In the genomic region with DNA sequence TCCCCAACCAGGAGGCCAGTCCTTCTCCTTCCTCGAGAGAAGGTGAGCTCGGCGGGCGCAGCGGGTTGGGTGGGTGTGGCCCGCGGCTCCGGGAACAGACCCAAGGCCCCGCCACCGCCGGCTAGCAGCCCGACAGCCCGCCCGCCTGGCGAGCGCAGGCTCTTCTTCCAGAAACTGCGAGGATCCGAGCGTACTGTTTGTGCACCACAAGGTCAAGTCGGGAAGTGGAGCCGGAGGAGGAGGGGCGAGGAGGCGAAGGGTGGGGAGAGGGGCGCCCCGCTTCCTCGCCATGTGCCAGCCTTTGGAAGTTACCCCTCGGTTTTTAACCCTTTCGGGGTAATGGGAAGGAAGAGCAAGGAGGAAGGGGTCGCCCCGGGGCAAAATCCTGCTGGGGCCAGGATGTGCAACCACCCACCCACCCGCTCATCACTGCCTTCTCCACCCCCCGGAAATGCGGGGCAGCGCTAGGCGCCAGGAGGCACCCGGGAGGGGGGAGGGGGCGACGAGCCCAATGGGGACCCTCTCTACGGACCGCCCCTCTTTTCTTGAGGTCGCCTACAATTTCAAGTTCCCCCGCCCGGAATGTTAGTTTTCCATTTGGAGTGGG, we compare ENCODE assay signal across 8 cellular contexts. TPM values are rescaled to one million over a fixed set of nuclear protein-coding genes. Genes with fewer than 3 reads are reported as not detected.
DNase-seq lines count a peak whose midpoint lies in the region; ATAC-seq, FAIRE-seq and TF ChIP-seq lines count a peak whose summit lies in the region.

No MANE protein-coding gene starts in this region.

- TF ChIP-seq CTCF in WTC11 (IDR thresholded peaks at IDR 0.05) = no peak

- H3K27me3 ChIP-seq in small intestine (ENCODE audit: control insufficient read depth in 2 of 2, insufficient read depth in 2 of 2, low read length in 2 of 2) = no peaks in the 10 kb centered on the region

- H3K4me3 Mint-ChIP-seq in WTC11 (peak overlapping the region; percentile 98), immature natural killer cell (peak overlapping the region; percentile 96 to 99 (median 98))

- ATAC-seq in WTC11 = peak; percentile 24
- no peak for ATAC-seq in GM18502 (IDR thresholded peaks at IDR 0.05; ENCODE audit: poor library complexity, unreplicated experiment)
- ATAC-seq in HG03025 (IDR thresholded peaks at IDR 0.05; ENCODE audit: low FRiP score, unreplicated experiment) = no peak

- TF ChIP-seq POLR2A in GM12892 (IDR thresholded peaks at IDR 0.05; ENCODE audit: low read depth, low read length) = peak; percentile 68; the same call in 1 of the 2 replicates

- H3K27ac Mint-ChIP-seq in WTC11 (peak overlapping the region; percentile 96), immature natural killer cell (peak overlapping the region; percentile 97 to 99 (median 98))

- H3K27ac ChIP-seq in caudate nucleus (ENCODE audit: low read depth, low read length) (peak overlapping the region; percentile 99), small intestine (ENCODE audit: low read depth in 1 of 2, low read length in 1 of 2) (peak overlapping the region; percentile 94 to 98)

- no peaks in the 10 kb centered on the region for H3K27me3 Mint-ChIP-seq in WTC11 (ENCODE audit: low read depth)
- peaks cover 16 to 28% (median 16%) of the 10 kb centered on the region in 3 donors for H3K27me3 Mint-ChIP-seq in immature natural killer cell (ENCODE audit: low read depth in 3 of 3)

- H3K9me3 ChIP-seq in small intestine (ENCODE audit: control insufficient read depth, low read depth) = no peaks in the 10 kb centered on the region

- CTCF ChIA-PET in WTC11 (lab: Charles Lee) = interaction anchor here (0.5 to 6.6 kb wide), 9 partner anchors 12 to 113 kb away, joined by 3 to 54 read pairs (median 4); partner anchors contain the start of gene CDKN2AIPNL

- POLR2A ChIA-PET in WTC11 (lab: Charles Lee) = interaction anchor here (0.5 to 5.8 kb wide), 16 partner anchors 11 to 298 kb away, joined by 3 to 58 read pairs (median 4); partner anchors contain the start of genes CDKN2AIPNL and PPP2CA

- H3K9me3 Mint-ChIP-seq in WTC11 = no peaks in the 10 kb centered on the region
- no peaks in the 10 kb centered on the region for H3K9me3 Mint-ChIP-seq in immature natural killer cell

- H3K4me1 ChIP-seq in small intestine (ENCODE audit: control insufficient read depth in 2 of 2, insufficient read depth in 1 of 2, low read depth in 1 of 2, low read length in 1 of 2) = peaks cover 2 to 16% of the 10 kb centered on the region in 2 donors

- peak overlapping the region; percentile 88 to 96 for H3K4me3 ChIP-seq in small intestine (ENCODE audit: low read depth in 1 of 2, low read length in 2 of 2)

- FAIRE-seq in GM12892 (lab: Jason Lieb, UNC) (peak; percentile 63), small intestine (lab: Jason Lieb, UNC) (no peak)

- WGBS in small intestine, 3 donors = 0% methylated on average over 33 to 43 of the region's 43 CpGs

- H3K36me3 ChIP-seq in small intestine (ENCODE audit: control insufficient read depth in 2 of 2, insufficient read depth in 2 of 2, low read length in 2 of 2) = no peaks in the 10 kb centered on the region

- DNase-seq in GM12892 (ENCODE audit: insufficient read length) (peak; percentile 58), NCI-H146 (lab: John Stamatoyannopoulos, UW) (peak; percentile 65), WTC11 (ENCODE audit: low spot score) (peak; percentile 88), caudate nucleus (lab: John Stamatoyannopoulos, UW) (peak in 59 of 61 donors; percentile 31 to 88 (median 68)), immature natural killer cell (peak; percentile 64 to 67 (median 66)), small intestine (peak; percentile 81)

- peaks cover 38% of the 10 kb centered on the region for H3K4me1 Mint-ChIP-seq in WTC11
- peaks cover 29 to 30% of the 10 kb centered on the region in 2 donors for H3K4me1 Mint-ChIP-seq in immature natural killer cell

- H3K36me3 Mint-ChIP-seq in WTC11 (no peaks in the 10 kb centered on the region), immature natural killer cell (no peaks in the 10 kb centered on the region)

TF ChIP-seq in WTC11, 78 proteins besides CTCF, POLR2A, EP300 and RAD21 (continues in another document):
- TF ChIP-seq, protein P1, sequence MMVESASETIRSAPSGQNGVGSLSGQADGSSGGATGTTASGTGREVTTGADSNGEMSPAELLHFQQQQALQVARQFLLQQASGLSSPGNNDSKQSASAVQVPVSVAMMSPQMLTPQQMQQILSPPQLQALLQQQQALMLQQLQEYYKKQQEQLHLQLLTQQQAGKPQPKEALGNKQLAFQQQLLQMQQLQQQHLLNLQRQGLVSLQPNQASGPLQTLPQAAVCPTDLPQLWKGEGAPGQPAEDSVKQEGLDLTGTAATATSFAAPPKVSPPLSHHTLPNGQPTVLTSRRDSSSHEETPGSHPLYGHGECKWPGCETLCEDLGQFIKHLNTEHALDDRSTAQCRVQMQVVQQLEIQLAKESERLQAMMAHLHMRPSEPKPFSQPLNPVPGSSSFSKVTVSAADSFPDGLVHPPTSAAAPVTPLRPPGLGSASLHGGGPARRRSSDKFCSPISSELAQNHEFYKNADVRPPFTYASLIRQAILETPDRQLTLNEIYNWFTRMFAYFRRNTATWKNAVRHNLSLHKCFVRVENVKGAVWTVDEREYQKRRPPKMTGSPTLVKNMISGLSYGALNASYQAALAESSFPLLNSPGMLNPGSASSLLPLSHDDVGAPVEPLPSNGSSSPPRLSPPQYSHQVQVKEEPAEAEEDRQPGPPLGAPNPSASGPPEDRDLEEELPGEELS (CRISPR knock-in tag; IDR thresholded peaks at IDR 0.05) = no peak; the same call in 1 of the 2 replicates
- TF ChIP-seq ZBTB21 (CRISPR knock-in tag; IDR thresholded peaks at IDR 0.05; ENCODE audit: borderline replicate concordance) (peak; percentile 48; the same call in 1 of the 2 replicates), NR3C1 (CRISPR knock-in tag; conservative IDR thresholded peaks at IDR 0.05; ENCODE audit: low read depth) (no peak), SP1 (CRISPR knock-in tag; conservative IDR thresholded peaks at IDR 0.05) (peak; percentile 60), ZNF219 (CRISPR knock-in tag; IDR thresholded peaks at IDR 0.05; ENCODE audit: borderline replicate concordance) (0 out of 2 replicates have a peak, but pooled peaks have one; percentile 13), JAZF1 (CRISPR knock-in tag; IDR thresholded peaks at IDR 0.05) (no peak), PRRX2 (CRISPR knock-in tag; IDR thresholded peaks at IDR 0.05) (no peak), TP53 (CRISPR knock-in tag; IDR thresholded peaks at IDR 0.05) (0 out of 2 replicates have a peak, but pooled peaks have one; percentile 22), GRHL2 (CRISPR knock-in tag; IDR thresholded peaks at IDR 0.05; ENCODE audit: insufficient replicate concordance, severe bottlenecking) (no peak), FOXK1 (CRISPR knock-in tag; IDR thresholded peaks at IDR 0.05) (peak; percentile 61), ERG (CRISPR knock-in tag; IDR thresholded peaks at IDR 0.05) (no peak), GABPB1 (CRISPR knock-in tag; IDR thresholded peaks at IDR 0.05) (no peak), ZNF317 (CRISPR knock-in tag; IDR thresholded peaks at IDR 0.05; ENCODE audit: borderline replicate concordance, low read depth) (no peak), TCF7 (CRISPR knock-in tag; IDR thresholded peaks at IDR 0.05; ENCODE audit: low read depth) (no peak)
- TF ChIP-seq, protein P2, sequence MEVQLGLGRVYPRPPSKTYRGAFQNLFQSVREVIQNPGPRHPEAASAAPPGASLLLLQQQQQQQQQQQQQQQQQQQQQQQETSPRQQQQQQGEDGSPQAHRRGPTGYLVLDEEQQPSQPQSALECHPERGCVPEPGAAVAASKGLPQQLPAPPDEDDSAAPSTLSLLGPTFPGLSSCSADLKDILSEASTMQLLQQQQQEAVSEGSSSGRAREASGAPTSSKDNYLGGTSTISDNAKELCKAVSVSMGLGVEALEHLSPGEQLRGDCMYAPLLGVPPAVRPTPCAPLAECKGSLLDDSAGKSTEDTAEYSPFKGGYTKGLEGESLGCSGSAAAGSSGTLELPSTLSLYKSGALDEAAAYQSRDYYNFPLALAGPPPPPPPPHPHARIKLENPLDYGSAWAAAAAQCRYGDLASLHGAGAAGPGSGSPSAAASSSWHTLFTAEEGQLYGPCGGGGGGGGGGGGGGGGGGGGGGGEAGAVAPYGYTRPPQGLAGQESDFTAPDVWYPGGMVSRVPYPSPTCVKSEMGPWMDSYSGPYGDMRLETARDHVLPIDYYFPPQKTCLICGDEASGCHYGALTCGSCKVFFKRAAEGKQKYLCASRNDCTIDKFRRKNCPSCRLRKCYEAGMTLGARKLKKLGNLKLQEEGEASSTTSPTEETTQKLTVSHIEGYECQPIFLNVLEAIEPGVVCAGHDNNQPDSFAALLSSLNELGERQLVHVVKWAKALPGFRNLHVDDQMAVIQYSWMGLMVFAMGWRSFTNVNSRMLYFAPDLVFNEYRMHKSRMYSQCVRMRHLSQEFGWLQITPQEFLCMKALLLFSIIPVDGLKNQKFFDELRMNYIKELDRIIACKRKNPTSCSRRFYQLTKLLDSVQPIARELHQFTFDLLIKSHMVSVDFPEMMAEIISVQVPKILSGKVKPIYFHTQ (CRISPR knock-in tag; IDR thresholded peaks at IDR 0.05) = no peak

RNA-seq across cellular contexts. Expression of gene JADE2, which starts 1.1 kb away (rescaled TPM):
- 18.1 TPM for polyA plus RNA-seq in GM12892 (2012; ENCODE audit: missing spikeins)
- total RNA-seq in WTC11 (2021) = 39.4 to 46.2 TPM (median 40.8 TPM) in 3 replicates
- 10 to 100 TPM; 10.1 to 48.9 (median 23.0) TPM for polyA plus RNA-seq in immature natural killer cell
- polyA plus RNA-seq in small intestine = 10 to 100 TPM in 1 of 3 donors, 1 to 10 TPM in 2; 8.1 to 24.2 (median 8.4) TPM
